ENCODE assay signal across 30 cellular contexts in genomic region chrX:39720945-39721344, GRCh38.
"Had no signal": no experiment of that assay in that cellular context is flagged by ENCODE, and none has a peak within 500 bp of the region (broad histone marks: within the 10 kb centered on the region; RNA-seq: fewer than 3 reads in every experiment).

No MANE protein-coding gene starts in this region.

- H3K27ac Mint-ChIP-seq: activated CD8-positive, alpha-beta T cell treated with anti-CD3 and anti-CD28 coated beads for 36 hours; activated naive CD4-positive, alpha-beta T cell treated with anti-CD3 and anti-CD28 coated beads, Interleukin-2, amount 50 U/mL, for 24 hours; activated naive CD8-positive, alpha-beta T cell treated with anti-CD3 and anti-CD28 coated beads, Interleukin-2, amount 10 ng/mL, durations not matched to agents 7 days and 5 days; activated T-cell treated with anti-CD3 and anti-CD28 coated beads, Interleukin-2, amount 50 U/mL, for 72 hours; activated T-helper 17 cell treated with anti-CD3 and anti-CD28 coated beads, Interleukin-2, amount 50 U/mL, for 72 hours had no signal

- H3K4me3 ChIP-seq: PC-9 had no signal

- DNase-seq: activated CD4-positive, alpha-beta T cell treated with anti-CD3 and anti-CD28 coated beads for 1 hour; activated CD4-positive, alpha-beta T cell treated with anti-CD3 and anti-CD28 coated beads for 48 hours; activated CD4-positive, alpha-beta T cell treated with anti-CD3 and anti-CD28 coated beads, Interleukin-2, amount 50 U/mL, for 4 hours; activated CD4-positive, CD25-positive, alpha-beta regulatory T cell; activated CD8-positive, alpha-beta T cell treated with anti-CD3 and anti-CD28 coated beads for 36 hours; activated gamma-delta T cell; activated naive CD4-positive, alpha-beta T cell treated with Interleukin-2 at 50 U/mL for 16 hours; activated naive CD8-positive, alpha-beta T cell treated with anti-CD3 and anti-CD28 coated beads, Interleukin-2, amount 10 ng/mL, durations not matched to agents 7 days and 5 days; activated T-cell treated with anti-CD3 and anti-CD28 coated beads, Interleukin-2, amount 50 U/mL, for 1 hour; activated T-cell treated with anti-CD3 and anti-CD28 coated beads, Interleukin-2, amount 50 U/mL, for 72 hours; amygdala; central memory CD4-positive, alpha-beta T cell; Karpas-422; NCI-H1048; NCI-H1436 treated with DMSO at 0.1 percent for 48 hours; NCI-H1694 treated with DMSO at 0.1 percent for 48 hours; NCI-H2029; NCI-H345; NCI-H524 treated with DMSO at 0.1 percent for 48 hours; NK-92 treated with Interleukin-12 subunit alpha and Interleukin-12 subunit beta, amount 100 ng/mL, for 24 hours; PC-9; Right ventricle myocardium superior; SW 1271; T-helper 1 cell; T-helper 2 cell; T-helper 9 cell; WERI-Rb-1 had no signal

- H3K36me3 ChIP-seq: brain microvascular endothelial cell, WERI-Rb-1 had no signal

- H3K4me1 Mint-ChIP-seq: activated naive CD4-positive, alpha-beta T cell treated with anti-CD3 and anti-CD28 coated beads, Interleukin-2, amount 50 U/mL, for 24 hours; activated T-helper 17 cell treated with anti-CD3 and anti-CD28 coated beads, Interleukin-2, amount 50 U/mL, for 72 hours had no signal

- H3K4me3 Mint-ChIP-seq: activated CD8-positive, alpha-beta T cell treated with anti-CD3 and anti-CD28 coated beads for 36 hours; activated naive CD4-positive, alpha-beta T cell treated with anti-CD3 and anti-CD28 coated beads, Interleukin-2, amount 50 U/mL, for 24 hours; activated naive CD8-positive, alpha-beta T cell treated with anti-CD3 and anti-CD28 coated beads, Interleukin-2, amount 10 ng/mL, durations not matched to agents 7 days and 5 days; activated T-cell treated with anti-CD3 and anti-CD28 coated beads, Interleukin-2, amount 50 U/mL, for 72 hours; activated T-helper 17 cell treated with anti-CD3 and anti-CD28 coated beads, Interleukin-2, amount 50 U/mL, for 72 hours had no signal

- H2AFZ ChIP-seq: PC-9 had no signal

- H3K27ac ChIP-seq: brain microvascular endothelial cell, PC-9, WERI-Rb-1 had no signal

- H3K4me2 ChIP-seq: PC-9 had no signal

- H3K27me3 Mint-ChIP-seq: activated CD8-positive, alpha-beta T cell treated with anti-CD3 and anti-CD28 coated beads for 36 hours; activated naive CD4-positive, alpha-beta T cell treated with anti-CD3 and anti-CD28 coated beads, Interleukin-2, amount 50 U/mL, for 24 hours; activated T-helper 17 cell treated with anti-CD3 and anti-CD28 coated beads, Interleukin-2, amount 50 U/mL, for 72 hours had no signal

- H3K9me3 Mint-ChIP-seq: activated CD8-positive, alpha-beta T cell treated with anti-CD3 and anti-CD28 coated beads for 36 hours; activated naive CD4-positive, alpha-beta T cell treated with anti-CD3 and anti-CD28 coated beads, Interleukin-2, amount 50 U/mL, for 24 hours; activated T-cell treated with anti-CD3 and anti-CD28 coated beads, Interleukin-2, amount 50 U/mL, for 72 hours; activated T-helper 17 cell treated with anti-CD3 and anti-CD28 coated beads, Interleukin-2, amount 50 U/mL, for 72 hours had no signal

- H3K27me3 ChIP-seq: brain microvascular endothelial cell had no signal
